ENCODE assay signal across 8 cellular contexts in genomic region chr1:194105381-194105780, GRCh38.
"Had no signal": no experiment of that assay in that cellular context is flagged by ENCODE, and none has a peak within 500 bp of the region (broad histone marks: within the 10 kb centered on the region; RNA-seq: fewer than 3 reads in every experiment).

No MANE protein-coding gene starts in this region.

- H3K27ac ChIP-seq: GM23248 had no signal

- H3K9me3 ChIP-seq: HAP-1 had no signal

- H2AFZ ChIP-seq: GM23248 had no signal

- DNase-seq: GM23248, GOT3, H7, HFFc6, IMR-90 had no signal

- H3K4me3 ChIP-seq: GM23248, HAP-1, K562 had no signal

- H3K9ac ChIP-seq: GM23248 had no signal

- H3K4me1 ChIP-seq: HAP-1 had no signal

- H3K36me3 ChIP-seq: HAP-1 had no signal

- FAIRE-seq: HTR-8/SVneo, K562 had no signal
